Comparison of ENCODE assay signal across 1 cellular context in genomic region chr3:44321335-44321734, GRCh38.
TF ChIP-seq lines count a peak whose summit lies in the region.

No MANE protein-coding gene starts in this region.

TF ChIP-seq in HepG2, 621 proteins besides CTCF, POLR2A, EP300 and RAD21 (continued from another document and continues in another):
- TF ChIP-seq ZNF142 (CRISPR knock-in tag; IDR thresholded peaks at IDR 0.05) (no peak), SNAI1 (CRISPR knock-in tag; IDR thresholded peaks at IDR 0.05; ENCODE audit: borderline replicate concordance) (no peak), PTBP1 (IDR thresholded peaks at IDR 0.05; ENCODE audit: low read depth, low read length, poor library complexity, severe bottlenecking) (no peak), KLF16 (CRISPR knock-in tag; IDR thresholded peaks at IDR 0.05) (peak in 1 of 2 experiments; percentile 55; a peak in 1 of 4 replicates), TEAD3 (CRISPR knock-in tag; optimal IDR thresholded peaks at IDR 0.05; ENCODE audit: borderline replicate concordance) (peak; percentile 81), KLF12 (CRISPR knock-in tag; IDR thresholded peaks at IDR 0.05; ENCODE audit: borderline replicate concordance) (no peak), ZFAT (CRISPR knock-in tag; conservative IDR thresholded peaks at IDR 0.05) (no peak), ETS1 (CRISPR knock-in tag; IDR thresholded peaks at IDR 0.05) (no peak), HINFP (CRISPR knock-in tag; IDR thresholded peaks at IDR 0.05; ENCODE audit: low read depth) (no peak), ELF3 (CRISPR knock-in tag; IDR thresholded peaks at IDR 0.05) (peak; percentile 97), MED1 (CRISPR knock-in tag; IDR thresholded peaks at IDR 0.05) (peak; percentile 76), ZNF546 (CRISPR knock-in tag; conservative IDR thresholded peaks at IDR 0.05) (no peak), PRDM10 (CRISPR knock-in tag; IDR thresholded peaks at IDR 0.05; ENCODE audit: low read depth) (no peak), ZSCAN5A (CRISPR knock-in tag; IDR thresholded peaks at IDR 0.05; ENCODE audit: borderline replicate concordance) (no peak), E2F2 (CRISPR knock-in tag; IDR thresholded peaks at IDR 0.05; ENCODE audit: borderline replicate concordance) (no peak), E2F5 (CRISPR knock-in tag; conservative IDR thresholded peaks at IDR 0.05) (no peak), ZNF12 (CRISPR knock-in tag; IDR thresholded peaks at IDR 0.05) (peak; percentile 65; the same call in 1 of the 2 replicates), ELK4 (CRISPR knock-in tag; IDR thresholded peaks at IDR 0.05; ENCODE audit: borderline replicate concordance) (no peak), NFAT5 (CRISPR knock-in tag; IDR thresholded peaks at IDR 0.05) (no peak), ZNF770 (CRISPR knock-in tag; IDR thresholded peaks at IDR 0.05) (no peak), ZFX (CRISPR knock-in tag; IDR thresholded peaks at IDR 0.05; ENCODE audit: low read depth) (no peak), RFXANK (CRISPR knock-in tag; IDR thresholded peaks at IDR 0.05) (no peak), ZNF235 (CRISPR knock-in tag; IDR thresholded peaks at IDR 0.05; ENCODE audit: borderline replicate concordance) (no peak), KLF13 (CRISPR knock-in tag; IDR thresholded peaks at IDR 0.05) (no peak), ZNF432 (CRISPR knock-in tag; IDR thresholded peaks at IDR 0.05; ENCODE audit: borderline replicate concordance) (no peak), GPN1 (CRISPR knock-in tag; IDR thresholded peaks at IDR 0.05; ENCODE audit: borderline replicate concordance) (no peak)
